ENCODE assay signal across 8 cellular contexts in the genomic region with DNA sequence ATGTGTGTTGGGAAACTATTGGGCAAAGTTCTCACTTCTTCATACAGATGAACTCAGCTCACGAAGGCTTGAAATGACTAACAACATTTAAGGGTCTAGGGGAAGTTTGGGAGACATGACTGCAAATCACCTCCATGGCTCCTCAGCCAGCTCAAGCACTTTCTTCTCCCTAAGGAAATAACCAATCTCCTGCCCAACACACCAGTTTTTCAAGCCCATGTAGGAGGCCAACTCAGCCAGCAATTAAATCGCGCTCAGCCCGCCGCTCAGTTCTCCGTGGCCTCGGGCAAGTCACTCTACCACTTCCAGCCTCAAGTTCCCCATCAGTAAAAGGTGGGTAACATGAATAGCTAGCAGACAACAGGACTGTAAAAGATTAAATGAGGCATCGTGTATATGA. TPM values are rescaled to one million over a fixed set of nuclear protein-coding genes. Genes with fewer than 3 reads are reported as not detected.
DNase-seq lines count a peak whose midpoint lies in the region; ATAC-seq and TF ChIP-seq lines count a peak whose summit lies in the region.

No MANE protein-coding gene starts in this region.

- no peak for TF ChIP-seq CTCF in left ventricle myocardium inferior (IDR thresholded peaks at IDR 0.05; ENCODE audit: borderline replicate concordance)
- TF ChIP-seq CTCF in fibroblast of mammary gland (conservative IDR thresholded peaks at IDR 0.05; ENCODE audit: control insufficient read depth, insufficient read depth, low read depth, low read length) = no peak

- H3K36me3 ChIP-seq in left ventricle myocardium inferior = peaks cover 1% of the 10 kb centered on the region

- ATAC-seq in GM21786 (IDR thresholded peaks at IDR 0.05; ENCODE audit: unreplicated experiment) = no peak

- intact Hi-C loops in left ventricle myocardium inferior (cut with micrococcal nuclease) (no loop called here), cardiac septum (cut with DNase I) (loop anchor here (2.0 kb wide), 1 partner anchor 17 kb away; no protein-coding TSS in a partner anchor)

- H3K27me3 ChIP-seq in left ventricle myocardium inferior (ENCODE audit: low read depth) = no peaks in the 10 kb centered on the region

- DNase-seq in left ventricle myocardium inferior = no peak
- DNase-seq in cardiac septum (ENCODE audit: low spot score) = no peak
- DNase-seq in SW480 (ENCODE audit: low spot score) = peak; percentile 13
- peak; percentile 41 for DNase-seq in fibroblast of mammary gland (ENCODE audit: low read depth)
- peak; percentile 27 for DNase-seq in renal cortical epithelial cell (ENCODE audit: low read depth)
- DNase-seq in AG08396 (ENCODE audit: low spot score) = no peak
- DNase-seq in NCI-H1092 treated with DMSO at 0.1 percent for 48 hours (lab: John Stamatoyannopoulos, UW) = no peak

- H3K27ac ChIP-seq in left ventricle myocardium inferior (replicated peaks) = peak overlapping the region; percentile 98

- H3K4me3 ChIP-seq in left ventricle myocardium inferior (peak overlapping the region; percentile 94), fibroblast of mammary gland (ENCODE audit: control insufficient read depth, low read depth, low read length) (peak overlapping the region; percentile 72)

- peaks cover 77% of the 10 kb centered on the region for H3K4me1 ChIP-seq in left ventricle myocardium inferior

- H3K9me3 ChIP-seq in left ventricle myocardium inferior (replicated peaks) = no peaks in the 10 kb centered on the region

RNA-seq across cellular contexts. Expression of a gene that starts 0.8 kb away (rescaled TPM):
- total RNA-seq in left ventricle myocardium inferior (35.2 TPM), cardiac septum (34.9 TPM), renal cortical epithelial cell (20.7 and 45.9 TPM in 2 replicates)

RNA-seq across cellular contexts. Expression of a gene that starts 26.5 kb away (rescaled TPM):
- total RNA-seq in left ventricle myocardium inferior (0.38 TPM), cardiac septum (0.51 TPM), renal cortical epithelial cell (0.45 TPM in 1 of 2 replicates, not detected in the other)

RNA-seq across cellular contexts. Expression of a gene that starts 35.3 kb away (rescaled TPM):
- total RNA-seq in left ventricle myocardium inferior (298 TPM), cardiac septum (428 TPM), renal cortical epithelial cell (21.9 and 86.9 TPM in 2 replicates)

Comparison
In these comparisons a context has a peak if more than half of its experiments do, and no peak if none do; other contexts are left out.
1. DNase-seq: peak in SW480 (single experiment), fibroblast of mammary gland (single experiment) and renal cortical epithelial cell (single experiment); none in left ventricle myocardium inferior (single experiment), cardiac septum (single experiment), AG08396 (single experiment) and NCI-H1092 treated with DMSO at 0.1 percent for 48 hours (single experiment).